25 cellular contexts compared by ENCODE assay signal in genomic region chr5:64340293-64340692, GRCh38.
"Had no signal": no experiment of that assay in that cellular context is flagged by ENCODE, and none has a peak within 500 bp of the region (broad histone marks: within the 10 kb centered on the region; RNA-seq: fewer than 3 reads in every experiment).

No MANE protein-coding gene starts in this region.

- H3K27ac ChIP-seq: HL-60, KMS-11, SJSA1, SK-N-MC had no signal

- H3K36me3 ChIP-seq: SJSA1 had no signal

- H3K27me3 ChIP-seq: SJSA1 had no signal

- H3K9me3 ChIP-seq: SJSA1 had no signal

- H3K4me3 ChIP-seq: K562, SJSA1, SK-N-MC had no signal

- DNase-seq: Kasumi-1, MV-4-11, NCI-H1048, NCI-H1105, NCI-H1417, NCI-H1436 treated with DMSO at 0.1 percent for 48 hours, NCI-H1694, NCI-H187 treated with DMSO at 0.1 percent for 48 hours, NCI-H2029 treated with DMSO at 0.1 percent for 48 hours, NCI-H2171 treated with DMSO at 0.1 percent for 48 hours, NCI-H345, NCI-H446 treated with DMSO at 0.1 percent for 48 hours, NCI-H510A treated with DMSO at 0.1 percent for 48 hours, NCI-H526, NCI-H82, Right ventricle myocardium superior, SIG-M5 had no signal

- H3K4me1 Mint-ChIP-seq: IgD-negative memory B cell had no signal

- ATAC-seq: K562, Panc1, PC-3 had no signal

- H3K27me3 Mint-ChIP-seq: IgD-negative memory B cell had no signal

- H3K4me3 Mint-ChIP-seq: IgD-negative memory B cell had no signal

- H3K4me1 ChIP-seq: SJSA1 had no signal
